In genomic region chr4:105198541-105198940, GRCh38 we compare ENCODE assay signal across 25 cellular contexts. TPM values are rescaled to one million over a fixed set of nuclear protein-coding genes. Genes with fewer than 3 reads are reported as not detected.
DNase-seq lines count a peak whose midpoint lies in the region; ATAC-seq and TF ChIP-seq lines count a peak whose summit lies in the region.
"Had no signal": no experiment of that assay in that cellular context is flagged by ENCODE, and none has a peak within 500 bp of the region (broad histone marks: within the 10 kb centered on the region; RNA-seq: fewer than 3 reads in every experiment).

No MANE protein-coding gene starts in this region.

- DNase-seq in AG10803 (ENCODE audit: low read depth): peak; percentile 66
- peak; percentile 25 for DNase-seq in GM23248
- no peak for DNase-seq in chondrocyte (ENCODE audit: low spot score)
- DNase-seq in HT-29 (ENCODE audit: low spot score): no peak
- no peak for DNase-seq in NCI-H774 (lab: John Stamatoyannopoulos, UW)
- no peak for DNase-seq in CD4-positive, alpha-beta memory T cell
- DNase-seq: 8988T; ACHN; CD4-positive, alpha-beta T cell; COR-L47; DMS79; GOT3; KG1; MG63; NCI-H2029; NCI-H446; NCI-H524 treated with DMSO at 0.1 percent for 48 hours; NCI-H82; NK-92 treated with Interleukin-12 subunit alpha and Interleukin-12 subunit beta, amount 100 ng/mL, for 24 hours; SHP77 treated with DMSO at 0.1 percent for 48 hours had no signal

- no peak overlapping the region for H3K4me3 Mint-ChIP-seq in chondrocyte (ENCODE audit: unreplicated experiment)
- H3K4me3 Mint-ChIP-seq in CD4-positive, alpha-beta memory T cell: no peak overlapping the region
- H3K4me3 Mint-ChIP-seq: CD4-positive, alpha-beta T cell had no signal

- WGBS in GM23248 (ENCODE audit: low coverage in 1 of 2, low lambda C conversion rate in 2 of 2, missing lambda C conversion rate in 2 of 2), 2 experiments: 66% methylated on average over 2 of the region's 2 CpGs

- H3K4me2 ChIP-seq in GM23248 (ENCODE audit: unreplicated experiment): peak overlapping the region; percentile 46
- H3K4me2 ChIP-seq: BLaER1 had no signal

- H3K4me1 ChIP-seq in GM23248 (ENCODE audit: insufficient read depth) (peaks cover 54% of the 10 kb centered on the region), neutrophil (ENCODE audit: control insufficient read depth in 1 of 2, insufficient read depth in 1 of 2, low read depth in 1 of 2, low read length in 1 of 2) (peaks cover 38 to 40% of the 10 kb centered on the region in 2 experiments)
- H3K4me1 ChIP-seq in CD4-positive, alpha-beta memory T cell (ENCODE audit: insufficient read depth, low read length): no peaks in the 10 kb centered on the region

- H3K4me3 ChIP-seq in AG10803 (ENCODE audit: low read length) (no peak overlapping the region), GM23248 (no peak overlapping the region), neutrophil (ENCODE audit: low read depth in 1 of 2, low read length in 1 of 2) (no peak overlapping the region)
- no peak overlapping the region for H3K4me3 ChIP-seq in CD4-positive, alpha-beta memory T cell (ENCODE audit: low read length in 2 of 2)
- H3K4me3 ChIP-seq: BLaER1, HAP-1, MG63 had no signal

- no peaks in the 10 kb centered on the region for H3K9me2 ChIP-seq in GM23248 (ENCODE audit: insufficient read depth)

- no peaks in the 10 kb centered on the region for H3K27me3 Mint-ChIP-seq in chondrocyte (ENCODE audit: low read depth)
- no peaks in the 10 kb centered on the region for H3K27me3 Mint-ChIP-seq in CD4-positive, alpha-beta memory T cell
- H3K27me3 Mint-ChIP-seq: CD4-positive, alpha-beta T cell had no signal

- peaks cover 64% of the 10 kb centered on the region for H3K4me1 Mint-ChIP-seq in chondrocyte (ENCODE audit: low read depth)
- H3K4me1 Mint-ChIP-seq in CD4-positive, alpha-beta memory T cell: peaks cover 20 to 21% (median 21%) of the 10 kb centered on the region in 4 donors

- TF ChIP-seq CTCF in AG10803 (conservative IDR thresholded peaks at IDR 0.05; ENCODE audit: low read length) (no peak), chondrocyte (IDR thresholded peaks at IDR 0.05) (no peak), neutrophil (IDR thresholded peaks at IDR 0.05) (no peak)

- H3K9me3 ChIP-seq in GM23248 (ENCODE audit: low read depth): no peaks in the 10 kb centered on the region
- H3K9me3 ChIP-seq in neutrophil: no peaks in the 10 kb centered on the region
- H3K9me3 ChIP-seq in CD4-positive, alpha-beta memory T cell (ENCODE audit: control insufficient read depth in 1 of 2, low read length in 2 of 2): no peaks in the 10 kb centered on the region
- H3K9me3 ChIP-seq: BLaER1, HAP-1, MG63 had no signal

- intact Hi-C loops in CD4-positive, alpha-beta memory T cell (cut with micrococcal nuclease): loop anchor here (5.0 kb wide), 1 partner anchor 56 kb away; no protein-coding TSS in a partner anchor

- H3K9me3 Mint-ChIP-seq in chondrocyte (ENCODE audit: low read depth): no peaks in the 10 kb centered on the region
- no peaks in the 10 kb centered on the region for H3K9me3 Mint-ChIP-seq in CD4-positive, alpha-beta memory T cell
- H3K9me3 Mint-ChIP-seq: CD4-positive, alpha-beta T cell had no signal

- H3K27ac Mint-ChIP-seq in chondrocyte (ENCODE audit: unreplicated experiment): peak overlapping the region; percentile 32
- no peak overlapping the region for H3K27ac Mint-ChIP-seq in CD4-positive, alpha-beta memory T cell
- H3K27ac Mint-ChIP-seq: CD4-positive, alpha-beta T cell had no signal

- peaks cover 19% of the 10 kb centered on the region for H3K79me2 ChIP-seq in GM23248 (ENCODE audit: insufficient read depth)

- no peak overlapping the region for H2AFZ ChIP-seq in GM23248

- in situ Hi-C loops in GM23248 (cut with MboI): no loop called here

- H3F3A ChIP-seq in GM23248 (ENCODE audit: insufficient read depth): peaks cover 14% of the 10 kb centered on the region; the same call in 1 of the 2 replicates

- no peaks in the 10 kb centered on the region for H3K36me3 ChIP-seq in GM23248 (ENCODE audit: low read depth)
- peaks cover 10% of the 10 kb centered on the region for H3K36me3 ChIP-seq in neutrophil
- H3K36me3 ChIP-seq in CD4-positive, alpha-beta memory T cell (ENCODE audit: insufficient read depth, low read length): no peaks in the 10 kb centered on the region
- H3K36me3 ChIP-seq: HAP-1, MG63 had no signal

- H3K36me3 Mint-ChIP-seq in chondrocyte (ENCODE audit: low read depth): peaks cover 6% of the 10 kb centered on the region
- H3K36me3 Mint-ChIP-seq in CD4-positive, alpha-beta memory T cell: peaks cover 29 to 37% of the 10 kb centered on the region in 2 donors

- no peak overlapping the region for H3K27ac ChIP-seq in GM23248
- H3K27ac ChIP-seq in neutrophil: peak overlapping the region; percentile 89
- H3K27ac ChIP-seq in CD4-positive, alpha-beta memory T cell (ENCODE audit: low read depth, low read length): no peak overlapping the region
- H3K27ac ChIP-seq: BLaER1, RWPE1 had no signal

- CTCF ChIA-PET in CD4-positive, alpha-beta memory T cell (lab: Charles Lee; ENCODE audit: partially characterized antibody): interaction anchor here (1.5 kb wide), 1 partner anchor 36 kb away, joined by 3 read pairs; no protein-coding TSS in a partner anchor

- no peaks in the 10 kb centered on the region for H3K27me3 ChIP-seq in GM23248 (replicated peaks; ENCODE audit: insufficient read depth)
- no peaks in the 10 kb centered on the region for H3K27me3 ChIP-seq in neutrophil
- H3K27me3 ChIP-seq in CD4-positive, alpha-beta memory T cell (ENCODE audit: insufficient read depth, low read length): no peaks in the 10 kb centered on the region
- H3K27me3 ChIP-seq: BLaER1, MG63 had no signal

- no peak for ATAC-seq in GM21447 (IDR thresholded peaks at IDR 0.05; ENCODE audit: unreplicated experiment)

- no peaks in the 10 kb centered on the region for H4K20me1 ChIP-seq in GM23248 (ENCODE audit: insufficient read depth)
- H4K20me1 ChIP-seq: BLaER1 had no signal

- POLR2A ChIA-PET in CD4-positive, alpha-beta memory T cell (lab: Charles Lee; ENCODE audit: partially characterized antibody): no interaction called here

- no peak overlapping the region for H3K9ac ChIP-seq in GM23248
- H3K9ac ChIP-seq: BLaER1 had no signal

RNA-seq across cellular contexts. Expression of gene TET2, which starts 51.9 kb away (rescaled TPM):
- total RNA-seq in GM23248 (2014; rRNA removed; shearing (Covaris generic)): 5.6 and 7.6 TPM in 2 replicates
- 5.7 and 7.1 TPM in 2 replicates for polyA plus RNA-seq in GM23248 (2016; fragmentation: Nextera tagmentation; extraction: Ambion mirVana)
- total RNA-seq in chondrocyte: 19.6 to 28.4 TPM (median 19.6 TPM) in 3 replicates
- 3.9 and 5.2 TPM in 2 replicates for total RNA-seq in HT-29 (2014; rRNA removed; shearing (Covaris generic))
- total RNA-seq in CD4-positive, alpha-beta memory T cell: 10 to 100 TPM; 20.2 to 20.7 TPM
- polyA plus RNA-seq in CD4-positive, alpha-beta memory T cell: 10 to 100 TPM in 1 of 2 donors, 1 to 10 TPM in 1; 9.7 to 13.6 TPM

Comparison
In these comparisons a context has a peak if more than half of its experiments do, and no peak if none do; other contexts are left out.
1. DNase-seq: peak in AG10803 (single experiment) and GM23248 (single experiment); none in chondrocyte (single experiment), HT-29 (single experiment), NCI-H774 (single experiment) and CD4-positive, alpha-beta memory T cell (0 of 5).